In the genomic region with DNA sequence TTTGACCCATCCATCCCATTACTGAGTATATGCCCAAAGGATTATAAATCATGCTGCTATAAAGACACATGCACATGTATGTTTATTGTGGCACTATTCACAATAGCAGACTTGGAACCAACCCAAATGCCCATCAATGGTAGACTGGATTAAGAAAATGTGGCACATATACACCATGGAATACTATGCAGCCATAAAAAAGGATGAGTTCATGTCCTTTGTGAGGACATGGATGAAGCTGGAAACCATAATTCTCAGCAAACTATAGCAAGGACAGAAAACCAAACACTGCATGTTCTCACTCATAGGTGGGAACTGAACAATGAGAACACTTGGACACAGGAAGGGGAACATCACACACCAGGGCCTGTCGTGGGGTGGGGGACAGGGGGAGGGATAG, we compare ENCODE assay signal across 3 cellular contexts. TPM values are rescaled to one million over a fixed set of nuclear protein-coding genes. Genes with fewer than 3 reads are reported as not detected.
"Had no signal": no experiment of that assay in that cellular context is flagged by ENCODE, and none has a peak within 500 bp of the region (broad histone marks: within the 10 kb centered on the region; RNA-seq: fewer than 3 reads in every experiment).

No MANE protein-coding gene starts in this region.

RNA-seq across cellular contexts. Expression of gene TM4SF18, which starts 4.0 kb away (rescaled TPM):
- total RNA-seq: naive thymus-derived CD8-positive, alpha-beta T cell; natural killer cell treated with Interleukin-12 subunit alpha and Interleukin-12 subunit beta and Interleukin-15 and Interleukin-18, amount 100 ng/mL, for 72 hours; neural crest cell had no signal
- polyA plus RNA-seq: naive thymus-derived CD8-positive, alpha-beta T cell had no signal

RNA-seq across cellular contexts. Expression of gene TM4SF1, which starts 40.0 kb away (rescaled TPM):
- total RNA-seq: naive thymus-derived CD8-positive, alpha-beta T cell; natural killer cell treated with Interleukin-12 subunit alpha and Interleukin-12 subunit beta and Interleukin-15 and Interleukin-18, amount 100 ng/mL, for 72 hours; neural crest cell had no signal
- polyA plus RNA-seq: naive thymus-derived CD8-positive, alpha-beta T cell had no signal
